In genomic region chr21:33642896-33643657, GRCh38 we compare ENCODE assay signal across 2 cellular contexts.
A peak's percentile ranks its signal among the peaks of the same experiment; 100 is the strongest.
TF ChIP-seq lines count a peak whose summit lies in the region.

No MANE protein-coding gene starts in this region.

TF ChIP-seq in HEK293, 187 proteins besides CTCF, POLR2A, EP300 and RAD21 (continued from another document and continues in another):
- TF ChIP-seq, protein P1, sequence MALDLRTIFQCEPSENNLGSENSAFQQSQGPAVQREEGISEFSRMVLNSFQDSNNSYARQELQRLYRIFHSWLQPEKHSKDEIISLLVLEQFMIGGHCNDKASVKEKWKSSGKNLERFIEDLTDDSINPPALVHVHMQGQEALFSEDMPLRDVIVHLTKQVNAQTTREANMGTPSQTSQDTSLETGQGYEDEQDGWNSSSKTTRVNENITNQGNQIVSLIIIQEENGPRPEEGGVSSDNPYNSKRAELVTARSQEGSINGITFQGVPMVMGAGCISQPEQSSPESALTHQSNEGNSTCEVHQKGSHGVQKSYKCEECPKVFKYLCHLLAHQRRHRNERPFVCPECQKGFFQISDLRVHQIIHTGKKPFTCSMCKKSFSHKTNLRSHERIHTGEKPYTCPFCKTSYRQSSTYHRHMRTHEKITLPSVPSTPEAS (tag by site-specific recombination; IDR thresholded peaks at IDR 0.05) = no peak
- TF ChIP-seq ZBTB26 (tag by site-specific recombination; optimal IDR thresholded peaks at IDR 0.05) = peak; percentile 90
- no peak for TF ChIP-seq ZNF214 (tag by site-specific recombination; IDR thresholded peaks at IDR 0.05; ENCODE audit: borderline replicate concordance)
- TF ChIP-seq ZNF423 (tag by site-specific recombination; IDR thresholded peaks at IDR 0.05) = no peak
- peak; percentile 57; the same call in 1 of the 2 replicates for TF ChIP-seq ZNF600 (tag by site-specific recombination; IDR thresholded peaks at IDR 0.05)
- TF ChIP-seq ZNF596 (tag by site-specific recombination; IDR thresholded peaks at IDR 0.05) = no peak
- TF ChIP-seq, protein P2, sequence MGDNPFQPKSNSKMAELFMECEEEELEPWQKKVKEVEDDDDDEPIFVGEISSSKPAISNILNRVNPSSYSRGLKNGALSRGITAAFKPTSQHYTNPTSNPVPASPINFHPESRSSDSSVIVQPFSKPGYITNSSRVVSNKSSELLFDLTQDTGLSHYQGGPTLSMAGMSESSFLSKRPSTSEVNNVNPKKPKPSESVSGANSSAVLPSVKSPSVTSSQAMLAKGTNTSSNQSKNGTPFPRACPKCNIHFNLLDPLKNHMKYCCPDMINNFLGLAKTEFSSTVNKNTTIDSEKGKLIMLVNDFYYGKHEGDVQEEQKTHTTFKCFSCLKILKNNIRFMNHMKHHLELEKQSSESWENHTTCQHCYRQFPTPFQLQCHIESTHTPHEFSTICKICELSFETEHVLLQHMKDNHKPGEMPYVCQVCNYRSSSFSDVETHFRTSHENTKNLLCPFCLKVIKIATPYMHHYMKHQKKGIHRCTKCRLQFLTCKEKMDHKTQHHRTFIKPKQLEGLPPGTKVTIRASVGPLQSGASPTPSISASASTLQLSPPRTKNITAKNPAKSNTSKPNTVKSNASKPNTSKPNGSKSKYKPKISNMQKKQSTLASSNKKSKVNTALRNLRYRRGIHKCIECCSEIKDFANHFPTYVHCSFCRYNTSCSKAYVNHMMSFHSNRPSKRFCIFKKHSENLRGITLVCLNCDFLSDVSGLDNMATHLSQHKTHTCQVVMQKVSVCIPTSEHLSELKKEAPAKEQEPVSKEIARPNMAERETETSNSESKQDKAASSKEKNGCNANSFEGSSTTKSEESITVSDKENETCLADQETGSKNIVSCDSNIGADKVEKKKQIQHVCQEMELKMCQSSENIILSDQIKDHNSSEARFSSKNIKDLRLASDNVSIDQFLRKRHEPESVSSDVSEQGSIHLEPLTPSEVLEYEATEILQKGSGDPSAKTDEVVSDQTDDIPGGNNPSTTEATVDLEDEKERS (tag by site-specific recombination; IDR thresholded peaks at IDR 0.05) = no peak
- TF ChIP-seq ZNF335 (tag by site-specific recombination; conservative IDR thresholded peaks at IDR 0.05) = peak; percentile 96
- peak; percentile 9; the same call in 1 of the 2 replicates for TF ChIP-seq ZBTB8A (tag by site-specific recombination; IDR thresholded peaks at IDR 0.05)
- no peak for TF ChIP-seq ZNF311 (tag by site-specific recombination; IDR thresholded peaks at IDR 0.05; ENCODE audit: borderline replicate concordance)
- TF ChIP-seq YY2 (tag by site-specific recombination; IDR thresholded peaks at IDR 0.05) = no peak
- TF ChIP-seq ZNF792 (tag by site-specific recombination; IDR thresholded peaks at IDR 0.05) = no peak
- TF ChIP-seq ZNF629 (tag by site-specific recombination; IDR thresholded peaks at IDR 0.05) = peak; percentile 19; the same call in 1 of the 2 replicates
- TF ChIP-seq, protein P3, sequence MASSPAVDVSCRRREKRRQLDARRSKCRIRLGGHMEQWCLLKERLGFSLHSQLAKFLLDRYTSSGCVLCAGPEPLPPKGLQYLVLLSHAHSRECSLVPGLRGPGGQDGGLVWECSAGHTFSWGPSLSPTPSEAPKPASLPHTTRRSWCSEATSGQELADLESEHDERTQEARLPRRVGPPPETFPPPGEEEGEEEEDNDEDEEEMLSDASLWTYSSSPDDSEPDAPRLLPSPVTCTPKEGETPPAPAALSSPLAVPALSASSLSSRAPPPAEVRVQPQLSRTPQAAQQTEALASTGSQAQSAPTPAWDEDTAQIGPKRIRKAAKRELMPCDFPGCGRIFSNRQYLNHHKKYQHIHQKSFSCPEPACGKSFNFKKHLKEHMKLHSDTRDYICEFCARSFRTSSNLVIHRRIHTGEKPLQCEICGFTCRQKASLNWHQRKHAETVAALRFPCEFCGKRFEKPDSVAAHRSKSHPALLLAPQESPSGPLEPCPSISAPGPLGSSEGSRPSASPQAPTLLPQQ (tag by site-specific recombination; IDR thresholded peaks at IDR 0.05) = peak; percentile 89
- TF ChIP-seq KLF1 (tag by site-specific recombination; IDR thresholded peaks at IDR 0.05) = 0 out of 2 replicates have a peak, but pooled peaks have one; percentile 11
- no peak for TF ChIP-seq ZNF776 (tag by site-specific recombination; IDR thresholded peaks at IDR 0.05; ENCODE audit: borderline replicate concordance)
- TF ChIP-seq YY1 (tag by site-specific recombination; IDR thresholded peaks at IDR 0.05) = no peak
- 0 out of 2 replicates have a peak, but pooled peaks have one; percentile 9 for TF ChIP-seq ZNF660 (tag by site-specific recombination; IDR thresholded peaks at IDR 0.05)
- peak; percentile 66 for TF ChIP-seq GLIS1 (tag by site-specific recombination; IDR thresholded peaks at IDR 0.05)
- TF ChIP-seq, protein P4, sequence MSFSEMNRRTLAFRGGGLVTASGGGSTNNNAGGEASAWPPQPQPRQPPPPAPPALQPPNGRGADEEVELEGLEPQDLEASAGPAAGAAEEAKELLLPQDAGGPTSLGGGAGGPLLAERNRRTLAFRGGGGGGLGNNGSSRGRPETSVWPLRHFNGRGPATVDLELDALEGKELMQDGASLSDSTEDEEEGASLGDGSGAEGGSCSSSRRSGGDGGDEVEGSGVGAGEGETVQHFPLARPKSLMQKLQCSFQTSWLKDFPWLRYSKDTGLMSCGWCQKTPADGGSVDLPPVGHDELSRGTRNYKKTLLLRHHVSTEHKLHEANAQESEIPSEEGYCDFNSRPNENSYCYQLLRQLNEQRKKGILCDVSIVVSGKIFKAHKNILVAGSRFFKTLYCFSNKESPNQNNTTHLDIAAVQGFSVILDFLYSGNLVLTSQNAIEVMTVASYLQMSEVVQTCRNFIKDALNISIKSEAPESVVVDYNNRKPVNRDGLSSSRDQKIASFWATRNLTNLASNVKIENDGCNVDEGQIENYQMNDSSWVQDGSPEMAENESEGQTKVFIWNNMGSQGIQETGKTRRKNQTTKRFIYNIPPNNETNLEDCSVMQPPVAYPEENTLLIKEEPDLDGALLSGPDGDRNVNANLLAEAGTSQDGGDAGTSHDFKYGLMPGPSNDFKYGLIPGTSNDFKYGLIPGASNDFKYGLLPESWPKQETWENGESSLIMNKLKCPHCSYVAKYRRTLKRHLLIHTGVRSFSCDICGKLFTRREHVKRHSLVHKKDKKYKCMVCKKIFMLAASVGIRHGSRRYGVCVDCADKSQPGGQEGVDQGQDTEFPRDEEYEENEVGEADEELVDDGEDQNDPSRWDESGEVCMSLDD (tag by site-specific recombination; IDR thresholded peaks at IDR 0.05) = 0 out of 2 replicates have a peak, but pooled peaks have one; percentile 26
- no peak for TF ChIP-seq ZFP37 (tag by site-specific recombination; IDR thresholded peaks at IDR 0.05)

TF ChIP-seq in liver, 16 proteins besides CTCF, POLR2A, EP300 and RAD21 (continued from another document):
- no peak for TF ChIP-seq REST (IDR thresholded peaks at IDR 0.05)
